22 cellular contexts compared by ENCODE assay signal in the genomic region with DNA sequence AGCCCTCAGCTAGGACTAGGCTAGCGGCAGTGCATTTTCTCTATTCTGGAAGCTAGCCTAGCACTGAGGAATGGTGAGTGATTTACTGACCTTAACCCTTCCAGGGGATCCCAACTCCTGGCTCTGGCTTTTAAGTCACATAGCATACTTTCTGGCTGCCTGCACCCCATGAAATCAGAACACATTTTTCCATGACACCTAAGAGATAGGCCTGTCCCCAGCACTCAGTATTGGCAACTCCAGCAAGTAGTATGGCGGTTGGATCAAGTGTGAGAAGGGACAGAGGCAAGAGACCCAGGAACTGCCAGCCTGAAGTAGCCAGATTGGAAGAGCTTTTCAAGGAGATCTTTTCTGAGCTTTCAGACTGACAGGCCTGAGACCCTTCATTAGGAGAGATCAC. TPM values are rescaled to one million over a fixed set of nuclear protein-coding genes. Genes with fewer than 3 reads are reported as not detected.
DNase-seq lines count a peak whose midpoint lies in the region; ATAC-seq and TF ChIP-seq lines count a peak whose summit lies in the region.
"Had no signal": no experiment of that assay in that cellular context is flagged by ENCODE, and none has a peak within 500 bp of the region (broad histone marks: within the 10 kb centered on the region; RNA-seq: fewer than 3 reads in every experiment).

No MANE protein-coding gene starts in this region.

- peaks cover 19% of the 10 kb centered on the region for H3K4me1 ChIP-seq in cardiac muscle cell (ENCODE audit: low read depth)
- peaks cover 0 to under 1% (median 0%) of the 10 kb centered on the region in 9 donors for H3K4me1 ChIP-seq in heart right ventricle
- H3K4me1 ChIP-seq in neural progenitor cell: peaks cover 4% of the 10 kb centered on the region

- no peak overlapping the region for H2AFZ ChIP-seq in neural progenitor cell (replicated peaks)
- H2AFZ ChIP-seq: GM23338 had no signal

- H3K4me2 ChIP-seq in neural progenitor cell: no peak overlapping the region
- H3K4me2 ChIP-seq: GM23338 had no signal

- H3K36me3 ChIP-seq in cardiac muscle cell: no peaks in the 10 kb centered on the region
- no peaks in the 10 kb centered on the region for H3K36me3 ChIP-seq in heart right ventricle
- no peaks in the 10 kb centered on the region for H3K36me3 ChIP-seq in neural progenitor cell

- no peaks in the 10 kb centered on the region for H4K20me1 ChIP-seq in neural progenitor cell (ENCODE audit: low read depth)

- TF ChIP-seq CTCF in cardiac muscle cell (IDR thresholded peaks at IDR 0.05; ENCODE audit: low read depth, low read length) (no peak), heart right ventricle (IDR thresholded peaks at IDR 0.05) (no peak), neural progenitor cell (IDR thresholded peaks at IDR 0.05) (no peak)

- no peaks in the 10 kb centered on the region for H3K27me3 Mint-ChIP-seq in neural progenitor cell (ENCODE audit: insufficient read depth, low read depth)

- H3K9me3 Mint-ChIP-seq in neural progenitor cell: no peaks in the 10 kb centered on the region
- H3K9me3 Mint-ChIP-seq: CD4-positive, alpha-beta memory T cell; GM23338 had no signal

- no peak overlapping the region for H3K4me3 ChIP-seq in cardiac muscle cell
- H3K4me3 ChIP-seq in heart right ventricle: no peak overlapping the region
- no peak overlapping the region for H3K4me3 ChIP-seq in neural progenitor cell
- H3K4me3 ChIP-seq: GM23338 had no signal

- no peaks in the 10 kb centered on the region for H3F3A ChIP-seq in neural progenitor cell (ENCODE audit: low read depth)

- H3K36me3 Mint-ChIP-seq in neural progenitor cell: no peaks in the 10 kb centered on the region
- H3K36me3 Mint-ChIP-seq: CD4-positive, alpha-beta memory T cell had no signal

- 53 to 61% methylated on average over 2 of the region's 2 CpGs for WGBS in heart right ventricle, 2 donors

- no peak overlapping the region for H3K27ac Mint-ChIP-seq in neural progenitor cell
- H3K27ac Mint-ChIP-seq: CD4-positive, alpha-beta memory T cell; GM23338; H9 had no signal

- H3K27ac ChIP-seq in cardiac muscle cell (peak overlapping the region; percentile 90), heart right ventricle (peak overlapping the region in 4 of 10 donors; percentile 21 to 52 (median 35)), neural progenitor cell (no peak overlapping the region)

- ATAC-seq in heart right ventricle (peak; percentile 25 to 81 (median 52)), left ventricle myocardium superior (peak; percentile 88)
- ATAC-seq: GM23338, HCT116 had no signal

- intact Hi-C loops in cardiac septum (cut with DNase I) (no loop called here), heart right ventricle (cut with DNase I) (no loop called here), left ventricle myocardium superior (cut with micrococcal nuclease) (no loop called here)

- no peak overlapping the region for H3K9ac ChIP-seq in neural progenitor cell

- H3K9me3 ChIP-seq in cardiac muscle cell (ENCODE audit: low read depth) (no peaks in the 10 kb centered on the region), heart right ventricle (no peaks in the 10 kb centered on the region), neural progenitor cell (ENCODE audit: low read depth) (no peaks in the 10 kb centered on the region)

- H3K27me3 ChIP-seq in cardiac muscle cell: no peaks in the 10 kb centered on the region
- no peaks in the 10 kb centered on the region for H3K27me3 ChIP-seq in heart right ventricle
- no peaks in the 10 kb centered on the region for H3K27me3 ChIP-seq in neural progenitor cell

- DNase-seq in cardiac muscle cell (ENCODE audit: low read depth in 1 of 2, low spot score in 1 of 2): peak in 1 of 2 donors; percentile 75
- DNase-seq in cardiac septum (ENCODE audit: low spot score): no peak
- DNase-seq in heart right ventricle: no peak
- no peak for DNase-seq in left ventricle myocardium superior
- no peak for DNase-seq in NCI-H69 (lab: John Stamatoyannopoulos, UW)
- no peak for DNase-seq in neural progenitor cell (ENCODE audit: low spot score)
- DNase-seq: C1 segment of cervical spinal cord; Calu3; CD4-positive, alpha-beta memory T cell; COR-L47; DMS53; DMS79 treated with DMSO at 0.1 percent for 48 hours; GF-D8; H9 had no signal

- H3K4me1 Mint-ChIP-seq in neural progenitor cell: no peaks in the 10 kb centered on the region
- H3K4me1 Mint-ChIP-seq: CD4-positive, alpha-beta memory T cell; GM23338 had no signal

- no peak overlapping the region for H3K4me3 Mint-ChIP-seq in neural progenitor cell
- H3K4me3 Mint-ChIP-seq: CD4-positive, alpha-beta memory T cell; GM23338; H9 had no signal

- H3K79me2 ChIP-seq in neural progenitor cell (ENCODE audit: low read depth): no peaks in the 10 kb centered on the region

RNA-seq across cellular contexts. Expression of gene FGF16, which starts 8.2 kb away (rescaled TPM):
- total RNA-seq in cardiac muscle cell: 17.9 and 21.5 TPM in 2 replicates
- polyA plus RNA-seq in cardiac muscle cell: 22.2 and 22.5 TPM in 2 replicates
- total RNA-seq in cardiac septum: 0.13 TPM
- total RNA-seq in heart right ventricle: under 1 TPM in 4 of 10 donors, not detected in 6; 0.13 to 0.32 (median 0.25) TPM
- under 1 TPM in 1 of 2 donors, not detected in 1; 0.19 TPM for polyA plus RNA-seq in heart right ventricle
- not detected for total RNA-seq in left ventricle myocardium superior
- total RNA-seq in neural progenitor cell (ENCODE audit: low replicate concordance): not detected in 2 replicates
- total RNA-seq: A172; A673; Calu3; CD4-positive, alpha-beta memory T cell; Daoy; G401; H4 had no signal
- polyA plus RNA-seq: BJ; CD4-positive, alpha-beta memory T cell had no signal

Comparison
In these comparisons a context has a peak if more than half of its experiments do, and no peak if none do; other contexts are left out.
1. RNA of gene FGF16, which starts 8.2 kb away (total RNA-seq): 17.9 to 21.5 TPM in cardiac muscle cell; 0.13 TPM in cardiac septum (single experiment), 0.13 to 0.32 TPM in heart right ventricle, not detected in left ventricle myocardium superior (single experiment) and not detected in neural progenitor cell; every median in the first group is over 10 times any median in the second.